ENCODE assay signal across 1 cellular context in genomic region chr3:44761347-44762169, GRCh38.
TF ChIP-seq lines count a peak whose summit lies in the region.

KIAA1143 (minus strand) TSS chr3:44761619; CDS start chr3:44761602, 17 bp downstream.
KIF15 (plus strand) TSS chr3:44761794; CDS start chr3:44761866, 72 bp downstream.

TF ChIP-seq in K562, 482 proteins besides CTCF, POLR2A, EP300 and RAD21 (continued from another document and continues in another):
- peak in 1 of 2 experiments; percentile 98; a peak in 2 of 4 replicates for TF ChIP-seq HDAC1 (IDR thresholded peaks at IDR 0.05)
- TF ChIP-seq POU5F1 (IDR thresholded peaks at IDR 0.05; ENCODE audit: borderline replicate concordance, low read depth, low read length, partially characterized antibody): no peak
- TF ChIP-seq MCM2 (IDR thresholded peaks at IDR 0.05; ENCODE audit: low read depth): no peak
- TF ChIP-seq ZNF75A (CRISPR knock-in tag; IDR thresholded peaks at IDR 0.05): 0 out of 2 replicates have a peak, but pooled peaks have one; percentile 28
- peak; percentile 95 for TF ChIP-seq ZFX (CRISPR knock-in tag; IDR thresholded peaks at IDR 0.05)
- peak; percentile 94 for TF ChIP-seq TFAP4 (CRISPR knock-in tag; IDR thresholded peaks at IDR 0.05; ENCODE audit: borderline replicate concordance)
- no peak for TF ChIP-seq MIER1 (IDR thresholded peaks at IDR 0.05; ENCODE audit: low read depth)
- peak; percentile 84 for TF ChIP-seq NR2C1 (IDR thresholded peaks at IDR 0.05)
- TF ChIP-seq NR2C1 (tag; IDR thresholded peaks at IDR 0.05): peak; percentile 86
- TF ChIP-seq ELF1 (tag; IDR thresholded peaks at IDR 0.05): peak; percentile 80
- TF ChIP-seq IRF9 (tag; IDR thresholded peaks at IDR 0.05): no peak
- TF ChIP-seq ZBED1 (IDR thresholded peaks at IDR 0.05): peak; percentile 43; the same call in 1 of the 2 replicates
- TF ChIP-seq MLX (CRISPR knock-in tag; conservative IDR thresholded peaks at IDR 0.05): no peak
- TF ChIP-seq POLR2AphosphoS2 (IDR thresholded peaks at IDR 0.05; ENCODE audit: low read length): 0 out of 2 replicates have a peak, but pooled peaks have one; percentile 53
- TF ChIP-seq JUND (IDR thresholded peaks at IDR 0.05; ENCODE audit: borderline replicate concordance, low read depth, low read length): peak; percentile 89
- peak; percentile 78; the same call in 1 of the 3 replicates for TF ChIP-seq JUND (tag; IDR thresholded peaks at IDR 0.05; ENCODE audit: borderline replicate concordance, low read depth, low read length)
- peak; percentile 94 for TF ChIP-seq MTA3 (IDR thresholded peaks at IDR 0.05; ENCODE audit: borderline replicate concordance)
- TF ChIP-seq ZNF830 (CRISPR knock-in tag; IDR thresholded peaks at IDR 0.05): no peak
- TF ChIP-seq ZBTB9 (CRISPR knock-in tag; IDR thresholded peaks at IDR 0.05): 0 out of 2 replicates have a peak, but pooled peaks have one; percentile 14
- TF ChIP-seq ZNF592 (IDR thresholded peaks at IDR 0.05): 0 out of 2 replicates have a peak, but pooled peaks have one; percentile 31
- TF ChIP-seq CAMTA2 (CRISPR knock-in tag; conservative IDR thresholded peaks at IDR 0.05): no peak
- TF ChIP-seq PTRF (tag; IDR thresholded peaks at IDR 0.05): no peak
- TF ChIP-seq POLR2G (IDR thresholded peaks at IDR 0.05; ENCODE audit: low read depth, low read length): peak; percentile 100
- TF ChIP-seq CBFA2T2 (conservative IDR thresholded peaks at IDR 0.05): no peak
- TF ChIP-seq NR3C1 (CRISPR knock-in tag; IDR thresholded peaks at IDR 0.05): no peak
- peak; percentile 28 for TF ChIP-seq PRDM10 (IDR thresholded peaks at IDR 0.05; ENCODE audit: partially characterized antibody)
- peak; percentile 99 for TF ChIP-seq E2F1 (CRISPR knock-in tag; IDR thresholded peaks at IDR 0.05)
- TF ChIP-seq ATF3 (IDR thresholded peaks at IDR 0.05): peak; percentile 93
- TF ChIP-seq ATF3 (CRISPR knock-in tag; conservative IDR thresholded peaks at IDR 0.05): no peak; the same call in 1 of the 2 replicates
- peak; percentile 98 for TF ChIP-seq CREB1 (IDR thresholded peaks at IDR 0.05)
- peak; percentile 99 for TF ChIP-seq CREB1 (CRISPR knock-in tag; IDR thresholded peaks at IDR 0.05)
- TF ChIP-seq CUX1 (CRISPR knock-in tag; IDR thresholded peaks at IDR 0.05): no peak
- peak; percentile 48; the same call in 1 of the 2 replicates for TF ChIP-seq ZSCAN29 (IDR thresholded peaks at IDR 0.05)
- peak; percentile 92 for TF ChIP-seq C11orf30 (IDR thresholded peaks at IDR 0.05; ENCODE audit: low read depth)
- TF ChIP-seq TBP (optimal IDR thresholded peaks at IDR 0.05; ENCODE audit: low read depth, low read length): peak; percentile 88
- no peak for TF ChIP-seq SP2 (IDR thresholded peaks at IDR 0.05; ENCODE audit: extremely low read depth, low read depth, low read length, poor library complexity, severe bottlenecking)
- TF ChIP-seq HMGN3 (IDR thresholded peaks at IDR 0.05; ENCODE audit: borderline replicate concordance, extremely low read depth, insufficient read length, low read depth, low read length): peak; percentile 93
- no peak for TF ChIP-seq MCM5 (IDR thresholded peaks at IDR 0.05; ENCODE audit: low read depth)
